In genomic region chr4:931960-932712, GRCh38 we compare ENCODE assay signal across 1 cellular context.
TF ChIP-seq lines count a peak whose summit lies in the region.

GAK (minus strand) TSS chr4:932316; CDS start chr4:932187, 129 bp downstream.
A gene with protein sequence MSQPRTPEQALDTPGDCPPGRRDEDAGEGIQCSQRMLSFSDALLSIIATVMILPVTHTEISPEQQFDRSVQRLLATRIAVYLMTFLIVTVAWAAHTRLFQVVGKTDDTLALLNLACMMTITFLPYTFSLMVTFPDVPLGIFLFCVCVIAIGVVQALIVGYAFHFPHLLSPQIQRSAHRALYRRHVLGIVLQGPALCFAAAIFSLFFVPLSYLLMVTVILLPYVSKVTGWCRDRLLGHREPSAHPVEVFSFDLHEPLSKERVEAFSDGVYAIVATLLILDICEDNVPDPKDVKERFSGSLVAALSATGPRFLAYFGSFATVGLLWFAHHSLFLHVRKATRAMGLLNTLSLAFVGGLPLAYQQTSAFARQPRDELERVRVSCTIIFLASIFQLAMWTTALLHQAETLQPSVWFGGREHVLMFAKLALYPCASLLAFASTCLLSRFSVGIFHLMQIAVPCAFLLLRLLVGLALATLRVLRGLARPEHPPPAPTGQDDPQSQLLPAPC (plus strand): TSS chr4:932460. CDS start chr4:947740, 15,280 bp downstream.

TF ChIP-seq in HEK293, 187 proteins besides CTCF, POLR2A, EP300 and RAD21 (continued from another document):
- TF ChIP-seq, protein P1, sequence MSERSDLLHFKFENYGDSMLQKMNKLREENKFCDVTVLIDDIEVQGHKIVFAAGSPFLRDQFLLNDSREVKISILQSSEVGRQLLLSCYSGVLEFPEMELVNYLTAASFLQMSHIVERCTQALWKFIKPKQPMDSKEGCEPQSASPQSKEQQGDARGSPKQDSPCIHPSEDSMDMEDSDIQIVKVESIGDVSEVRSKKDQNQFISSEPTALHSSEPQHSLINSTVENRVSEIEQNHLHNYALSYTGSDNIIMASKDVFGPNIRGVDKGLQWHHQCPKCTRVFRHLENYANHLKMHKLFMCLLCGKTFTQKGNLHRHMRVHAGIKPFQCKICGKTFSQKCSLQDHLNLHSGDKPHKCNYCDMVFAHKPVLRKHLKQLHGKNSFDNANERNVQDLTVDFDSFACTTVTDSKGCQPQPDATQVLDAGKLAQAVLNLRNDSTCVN (tag by site-specific recombination; optimal IDR thresholded peaks at IDR 0.05), result peak; percentile 95
- TF ChIP-seq ZNF366 (tag by site-specific recombination; conservative IDR thresholded peaks at IDR 0.05), result no peak
- peak; percentile 49; the same call in 1 of the 2 replicates for TF ChIP-seq YY2 (tag by site-specific recombination; IDR thresholded peaks at IDR 0.05)
- TF ChIP-seq BCL6B (tag by site-specific recombination; IDR thresholded peaks at IDR 0.05), result no peak
- TF ChIP-seq ZFP37 (tag by site-specific recombination; IDR thresholded peaks at IDR 0.05), result no peak
- TF ChIP-seq, protein P2, sequence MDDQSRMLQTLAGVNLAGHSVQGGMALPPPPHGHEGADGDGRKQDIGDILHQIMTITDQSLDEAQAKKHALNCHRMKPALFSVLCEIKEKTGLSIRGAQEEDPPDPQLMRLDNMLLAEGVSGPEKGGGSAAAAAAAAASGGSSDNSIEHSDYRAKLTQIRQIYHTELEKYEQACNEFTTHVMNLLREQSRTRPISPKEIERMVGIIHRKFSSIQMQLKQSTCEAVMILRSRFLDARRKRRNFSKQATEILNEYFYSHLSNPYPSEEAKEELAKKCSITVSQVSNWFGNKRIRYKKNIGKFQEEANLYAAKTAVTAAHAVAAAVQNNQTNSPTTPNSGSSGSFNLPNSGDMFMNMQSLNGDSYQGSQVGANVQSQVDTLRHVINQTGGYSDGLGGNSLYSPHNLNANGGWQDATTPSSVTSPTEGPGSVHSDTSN (CRISPR knock-in tag; IDR thresholded peaks at IDR 0.05), result no peak
- TF ChIP-seq SETDB1 (IDR thresholded peaks at IDR 0.05; ENCODE audit: insufficient read length, low read length), result no peak
- no peak for TF ChIP-seq ZNF555 (tag by site-specific recombination; conservative IDR thresholded peaks at IDR 0.05)
- peak; percentile 20 for TF ChIP-seq SP7 (tag by site-specific recombination; IDR thresholded peaks at IDR 0.05)
- TF ChIP-seq ZNF629 (tag by site-specific recombination; IDR thresholded peaks at IDR 0.05), result peak; percentile 91
- no peak for TF ChIP-seq ZNF530 (tag by site-specific recombination; IDR thresholded peaks at IDR 0.05; ENCODE audit: low read depth)
- no peak for TF ChIP-seq ZNF488 (tag by site-specific recombination; IDR thresholded peaks at IDR 0.05)
- no peak for TF ChIP-seq ZSCAN23 (tag by site-specific recombination; IDR thresholded peaks at IDR 0.05)
- no peak for TF ChIP-seq GLIS1 (tag by site-specific recombination; IDR thresholded peaks at IDR 0.05)
- TF ChIP-seq ZNF521 (tag by site-specific recombination; IDR thresholded peaks at IDR 0.05), result no peak
- no peak for TF ChIP-seq ZNF677 (tag by site-specific recombination; IDR thresholded peaks at IDR 0.05)
- TF ChIP-seq, protein P3, sequence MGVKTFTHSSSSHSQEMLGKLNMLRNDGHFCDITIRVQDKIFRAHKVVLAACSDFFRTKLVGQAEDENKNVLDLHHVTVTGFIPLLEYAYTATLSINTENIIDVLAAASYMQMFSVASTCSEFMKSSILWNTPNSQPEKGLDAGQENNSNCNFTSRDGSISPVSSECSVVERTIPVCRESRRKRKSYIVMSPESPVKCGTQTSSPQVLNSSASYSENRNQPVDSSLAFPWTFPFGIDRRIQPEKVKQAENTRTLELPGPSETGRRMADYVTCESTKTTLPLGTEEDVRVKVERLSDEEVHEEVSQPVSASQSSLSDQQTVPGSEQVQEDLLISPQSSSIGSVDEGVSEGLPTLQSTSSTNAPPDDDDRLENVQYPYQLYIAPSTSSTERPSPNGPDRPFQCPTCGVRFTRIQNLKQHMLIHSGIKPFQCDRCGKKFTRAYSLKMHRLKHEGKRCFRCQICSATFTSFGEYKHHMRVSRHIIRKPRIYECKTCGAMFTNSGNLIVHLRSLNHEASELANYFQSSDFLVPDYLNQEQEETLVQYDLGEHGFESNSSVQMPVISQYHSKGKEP (tag by site-specific recombination; IDR thresholded peaks at IDR 0.05), result no peak
- TF ChIP-seq ZNF704 (tag by site-specific recombination; IDR thresholded peaks at IDR 0.05), result no peak
- TF ChIP-seq ZNF785 (tag by site-specific recombination; IDR thresholded peaks at IDR 0.05), result no peak
- no peak for TF ChIP-seq ZNF560 (tag by site-specific recombination; IDR thresholded peaks at IDR 0.05; ENCODE audit: borderline replicate concordance)
- peak; percentile 27; the same call in 1 of the 2 replicates for TF ChIP-seq SP3 (tag by site-specific recombination; IDR thresholded peaks at IDR 0.05)
- TF ChIP-seq ZBTB8A (tag by site-specific recombination; IDR thresholded peaks at IDR 0.05), result 0 out of 2 replicates have a peak, but pooled peaks have one; percentile 13
- TF ChIP-seq HIC1 (tag by site-specific recombination; IDR thresholded peaks at IDR 0.05), result 0 out of 2 replicates have a peak, but pooled peaks have one; percentile 14
- TF ChIP-seq ZNF558 (tag by site-specific recombination; IDR thresholded peaks at IDR 0.05), result no peak
- TF ChIP-seq, protein P4, sequence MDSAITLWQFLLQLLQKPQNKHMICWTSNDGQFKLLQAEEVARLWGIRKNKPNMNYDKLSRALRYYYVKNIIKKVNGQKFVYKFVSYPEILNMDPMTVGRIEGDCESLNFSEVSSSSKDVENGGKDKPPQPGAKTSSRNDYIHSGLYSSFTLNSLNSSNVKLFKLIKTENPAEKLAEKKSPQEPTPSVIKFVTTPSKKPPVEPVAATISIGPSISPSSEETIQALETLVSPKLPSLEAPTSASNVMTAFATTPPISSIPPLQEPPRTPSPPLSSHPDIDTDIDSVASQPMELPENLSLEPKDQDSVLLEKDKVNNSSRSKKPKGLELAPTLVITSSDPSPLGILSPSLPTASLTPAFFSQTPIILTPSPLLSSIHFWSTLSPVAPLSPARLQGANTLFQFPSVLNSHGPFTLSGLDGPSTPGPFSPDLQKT (IDR thresholded peaks at IDR 0.05; ENCODE audit: borderline replicate concordance, low read depth, low read length), result peak; percentile 46; the same call in 1 of the 2 replicates
- TF ChIP-seq KLF17 (tag by site-specific recombination; IDR thresholded peaks at IDR 0.05), result 0 out of 2 replicates have a peak, but pooled peaks have one; percentile 18
- 0 out of 2 replicates have a peak, but pooled peaks have one; percentile 32 for TF ChIP-seq ZEB2 (tag by site-specific recombination; IDR thresholded peaks at IDR 0.05)
- TF ChIP-seq ZBTB6 (tag by site-specific recombination; IDR thresholded peaks at IDR 0.05), result peak; percentile 76
- TF ChIP-seq OVOL3 (tag by site-specific recombination; IDR thresholded peaks at IDR 0.05), result no peak
- no peak for TF ChIP-seq ZNF23 (tag by site-specific recombination; IDR thresholded peaks at IDR 0.05; ENCODE audit: borderline replicate concordance)
- no peak for TF ChIP-seq ZBTB1 (tag by site-specific recombination; IDR thresholded peaks at IDR 0.05)
- TF ChIP-seq, protein P5, sequence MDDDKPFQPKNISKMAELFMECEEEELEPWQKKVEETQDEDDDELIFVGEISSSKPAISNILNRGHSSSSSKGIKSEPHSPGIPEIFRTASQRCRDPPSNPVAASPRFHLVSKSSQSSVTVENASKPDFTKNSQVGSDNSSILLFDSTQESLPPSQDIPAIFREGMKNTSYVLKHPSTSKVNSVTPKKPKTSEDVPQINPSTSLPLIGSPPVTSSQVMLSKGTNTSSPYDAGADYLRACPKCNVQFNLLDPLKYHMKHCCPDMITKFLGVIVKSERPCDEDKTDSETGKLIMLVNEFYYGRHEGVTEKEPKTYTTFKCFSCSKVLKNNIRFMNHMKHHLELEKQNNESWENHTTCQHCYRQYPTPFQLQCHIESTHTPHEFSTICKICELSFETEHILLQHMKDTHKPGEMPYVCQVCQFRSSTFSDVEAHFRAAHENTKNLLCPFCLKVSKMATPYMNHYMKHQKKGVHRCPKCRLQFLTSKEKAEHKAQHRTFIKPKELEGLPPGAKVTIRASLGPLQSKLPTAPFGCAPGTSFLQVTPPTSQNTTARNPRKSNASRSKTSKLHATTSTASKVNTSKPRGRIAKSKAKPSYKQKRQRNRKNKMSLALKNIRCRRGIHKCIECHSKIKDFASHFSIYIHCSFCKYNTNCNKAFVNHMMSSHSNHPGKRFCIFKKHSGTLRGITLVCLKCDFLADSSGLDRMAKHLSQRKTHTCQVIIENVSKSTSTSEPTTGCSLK (tag by site-specific recombination; IDR thresholded peaks at IDR 0.05), result no peak
- no peak for TF ChIP-seq ZNF777 (tag by site-specific recombination; IDR thresholded peaks at IDR 0.05; ENCODE audit: borderline replicate concordance)
- no peak for TF ChIP-seq ZNF121 (tag by site-specific recombination; IDR thresholded peaks at IDR 0.05)
- TF ChIP-seq ZNF157 (tag by site-specific recombination; IDR thresholded peaks at IDR 0.05), result no peak
- TF ChIP-seq ZNF239 (tag by site-specific recombination; IDR thresholded peaks at IDR 0.05), result no peak
- TF ChIP-seq ZNF585B (tag by site-specific recombination; IDR thresholded peaks at IDR 0.05), result no peak
- TF ChIP-seq ZBTB7A (tag by site-specific recombination; IDR thresholded peaks at IDR 0.05; ENCODE audit: low read depth), result no peak
